1 cellular context compared by ENCODE assay signal in genomic region chr11:16793009-16793408, GRCh38.
TF ChIP-seq lines count a peak whose summit lies in the region.

No MANE protein-coding gene starts in this region.

TF ChIP-seq in endothelial cell of umbilical vein, 7 proteins besides CTCF, POLR2A, EP300 and RAD21 (continued from another document):
- no peak for TF ChIP-seq FOS (IDR thresholded peaks at IDR 0.05; ENCODE audit: borderline replicate concordance, insufficient read depth, low read length)
- TF ChIP-seq POLR2AphosphoS5 (IDR thresholded peaks at IDR 0.05; ENCODE audit: insufficient read depth, low read depth, low read length): no peak
- no peak for TF ChIP-seq MYC (IDR thresholded peaks at IDR 0.05; ENCODE audit: low read depth, low read length)
- no peak for TF ChIP-seq JUN (IDR thresholded peaks at IDR 0.05; ENCODE audit: borderline replicate concordance, insufficient read depth, insufficient read length, low read depth)
- TF ChIP-seq EZH2 (IDR thresholded peaks at IDR 0.05; ENCODE audit: borderline replicate concordance, low read depth, low read length, severe bottlenecking): no peak
- TF ChIP-seq MAX (IDR thresholded peaks at IDR 0.05; ENCODE audit: insufficient read depth, insufficient read length): no peak
TF ChIP-seq in endothelial cell of umbilical vein: peak in this region for 0.
